In genomic region chr22:17830041-17830961, GRCh38 we compare ENCODE assay signal across 8 cellular contexts. TPM values are rescaled to one million over a fixed set of nuclear protein-coding genes. Genes with fewer than 3 reads are reported as not detected.
DNase-seq lines count a peak whose midpoint lies in the region; ATAC-seq and TF ChIP-seq lines count a peak whose summit lies in the region.

No MANE protein-coding gene starts in this region.

- intact Hi-C loops in right lobe of liver (cut with DNase I), result loop anchor here (5.0 to 10.0 kb wide), 2 partner anchors 62 to 244 kb away; partner anchors contain the start of gene PEX26 (in 1 of the 2)

- ATAC-seq in HG02885 (IDR thresholded peaks at IDR 0.05; ENCODE audit: poor library complexity, unreplicated experiment), result peak; percentile 78
- peak; percentile 85 to 93 (median 90) for ATAC-seq in right lobe of liver
- no peak for ATAC-seq in GM21786 (IDR thresholded peaks at IDR 0.05; ENCODE audit: unreplicated experiment)

- peaks cover 0 to 50% (median 19%) of the 10 kb centered on the region in 4 donors for H3K4me1 ChIP-seq in right lobe of liver

- no peak overlapping the region for H3K4me3 ChIP-seq in right lobe of liver

- no peaks in the 10 kb centered on the region for H3K27me3 ChIP-seq in right lobe of liver

- peaks cover 0 to 17% (median 7%) of the 10 kb centered on the region in 4 donors for H3K36me3 ChIP-seq in right lobe of liver

- 29% methylated on average over 21 of the region's 31 CpGs for WGBS in right lobe of liver (ENCODE audit: insufficient coverage, low coverage, low lambda C conversion rate, missing lambda C conversion rate)

- TF ChIP-seq POLR2A in right lobe of liver (IDR thresholded peaks at IDR 0.05), result no peak

- H3K9me3 ChIP-seq in right lobe of liver, result no peaks in the 10 kb centered on the region

- peak overlapping the region in 2 of 3 donors; percentile 40 to 66 for H3K27ac ChIP-seq in right lobe of liver

- TF ChIP-seq CTCF in right lobe of liver (IDR thresholded peaks at IDR 0.05), result peak; percentile 98 to 99 (median 99)

- DNase-seq in DMS153 treated with DMSO at 0.1 percent for 48 hours (lab: John Stamatoyannopoulos, UW; ENCODE audit: unreplicated experiment) (peak; percentile 51), NCI-H524 treated with DMSO at 0.1 percent for 48 hours (lab: John Stamatoyannopoulos, UW) (peak; percentile 51), dermis microvascular lymphatic vessel endothelial cell (ENCODE audit: low read depth in 2 of 2) (peak; percentile 71 to 75), right lobe of liver (peak; percentile 77 to 89 (median 85))
- peak; percentile 73 to 78 for DNase-seq in activated CD4-positive, alpha-beta T cell treated with anti-CD3 and anti-CD28 coated beads, Interleukin-2, amount 50 U/mL, for 24 hours (ENCODE audit: low read depth in 1 of 2, low spot score in 1 of 2)
- peak; percentile 83 for DNase-seq in stimulated activated CD4-positive, alpha-beta T cell treated with anti-CD3 and anti-CD28 coated beads, Interleukin-4, amount 100 ng/mL, for 24 hours

RNA-seq across cellular contexts. Expression of gene BID, which starts 56.0 kb away (rescaled TPM):
- 49.7 and 63.1 TPM in 2 replicates for total RNA-seq in dermis microvascular lymphatic vessel endothelial cell
- 10 to 100 TPM; 30.5 to 57.3 (median 36.2) TPM for total RNA-seq in right lobe of liver
